In the genomic region with DNA sequence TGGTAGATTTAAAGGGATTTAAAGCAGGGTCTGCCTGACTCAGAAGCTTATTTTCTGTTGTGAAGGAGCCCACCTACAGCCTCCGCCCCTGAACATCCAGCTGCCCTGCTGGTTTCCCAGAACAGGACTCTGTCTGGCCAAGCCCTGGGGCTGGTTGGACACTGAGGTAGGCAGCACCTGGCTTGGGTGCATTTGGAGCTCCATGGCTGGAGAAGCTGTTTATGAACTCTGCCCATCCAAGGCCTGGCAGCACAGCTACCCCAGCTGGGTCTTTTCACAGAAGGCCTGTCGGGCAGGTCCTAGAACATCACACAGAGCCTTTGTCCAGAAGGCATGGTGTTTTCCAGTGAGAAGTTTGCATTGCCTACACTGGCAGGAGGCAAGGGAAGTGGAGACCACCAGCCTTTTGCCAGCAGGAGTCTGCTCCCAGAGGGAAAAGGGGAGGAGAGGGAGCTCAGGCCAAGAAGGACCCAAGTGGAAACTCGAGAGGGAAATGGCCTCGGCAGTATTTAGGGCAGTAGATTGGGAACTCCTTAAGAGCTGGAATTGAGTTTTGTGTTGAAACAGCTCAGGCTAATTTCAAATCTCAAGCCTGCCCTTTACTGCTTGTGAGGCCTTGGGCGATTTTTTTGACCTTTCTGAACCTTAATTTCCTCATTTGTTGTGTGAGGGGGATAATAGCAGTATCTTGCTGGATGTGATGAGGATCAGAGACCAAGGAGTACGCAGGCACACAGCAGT, we compare ENCODE assay signal across 10 cellular contexts. TPM values are rescaled to one million over a fixed set of nuclear protein-coding genes. Genes with fewer than 3 reads are reported as not detected.
DNase-seq lines count a peak whose midpoint lies in the region; ATAC-seq and TF ChIP-seq lines count a peak whose summit lies in the region.
"Had no signal": no experiment of that assay in that cellular context is flagged by ENCODE, and none has a peak within 500 bp of the region (broad histone marks: within the 10 kb centered on the region; RNA-seq: fewer than 3 reads in every experiment).

No MANE protein-coding gene starts in this region.

- H3K9me3 Mint-ChIP-seq in T-helper 2 cell treated with Interferon-gamma antibody and Interleukin-4, amounts not matched to agents 5 μg/mL and 100 μg/mL, for 36 hours, result peaks cover 8% of the 10 kb centered on the region

- H3K4me3 ChIP-seq in body of pancreas (no peak overlapping the region), mesenchymal stem cell (ENCODE audit: insufficient read depth in 1 of 2, low read depth in 1 of 2, low read length in 2 of 2) (no peak overlapping the region), thymus (ENCODE audit: low read length) (no peak overlapping the region)
- H3K4me3 ChIP-seq: A549 had no signal

- no peak overlapping the region for H3K23ac ChIP-seq in mesenchymal stem cell (ENCODE audit: low read length in 2 of 2)

- peak; percentile 74 for ATAC-seq in body of pancreas

- peak; percentile 3 for DNase-seq in T-helper 2 cell treated with Interferon-gamma antibody and Interleukin-4, amounts not matched to agents 5 μg/mL and 100 μg/mL, for 36 hours (ENCODE audit: low spot score)
- DNase-seq in T-helper 2 cell (no peak), body of pancreas (peak; percentile 90 to 95 (median 94)), mesenchymal stem cell (no peak), NCI-H1417 treated with DMSO at 0.1 percent for 48 hours (lab: John Stamatoyannopoulos, UW) (no peak), NCI-H1092 (lab: John Stamatoyannopoulos, UW) (no peak), DMS153 (lab: John Stamatoyannopoulos, UW) (no peak)
- DNase-seq: stimulated activated CD4-positive, alpha-beta T cell treated with anti-CD3 and anti-CD28 coated beads, Interleukin-4, amount 100 ng/mL, for 24 hours had no signal

- H2AK5ac ChIP-seq in mesenchymal stem cell (ENCODE audit: low read length, severe bottlenecking), result no peak overlapping the region

- intact Hi-C loops in body of pancreas (cut with DNase I), result no loop called here

- peak; percentile 61 to 88 (median 88) for TF ChIP-seq POLR2A in body of pancreas (IDR thresholded peaks at IDR 0.05)

- no peaks in the 10 kb centered on the region for H3K79me1 ChIP-seq in mesenchymal stem cell (replicated peaks; ENCODE audit: low read length, poor library complexity, severe bottlenecking)

- H2AFZ ChIP-seq in mesenchymal stem cell (ENCODE audit: low read depth, low read length), result no peak overlapping the region

- no peak overlapping the region for H2BK15ac ChIP-seq in mesenchymal stem cell (ENCODE audit: low read depth, poor library complexity, severe bottlenecking)

- H3K14ac ChIP-seq in mesenchymal stem cell (ENCODE audit: low read length in 2 of 2), result no peak overlapping the region

- H3K4me3 Mint-ChIP-seq in T-helper 2 cell treated with Interferon-gamma antibody and Interleukin-4, amounts not matched to agents 5 μg/mL and 100 μg/mL, for 36 hours, result peak overlapping the region; percentile 35

- H3K27ac ChIP-seq in body of pancreas (peak overlapping the region; percentile 88 to 95 (median 92)), mesenchymal stem cell (ENCODE audit: low read length, poor library complexity, severe bottlenecking) (no peak overlapping the region), thymus (ENCODE audit: low read depth) (peak overlapping the region; percentile 97)

- peak overlapping the region; percentile 9 for H2BK120ac ChIP-seq in mesenchymal stem cell (ENCODE audit: low read depth, low read length)

- H3K18ac ChIP-seq in mesenchymal stem cell (ENCODE audit: low read depth in 1 of 2, low read length in 2 of 2), result peak overlapping the region in 1 of 2 experiments; percentile 10

- no peak overlapping the region for H3K4me2 ChIP-seq in mesenchymal stem cell (ENCODE audit: low read length, poor library complexity, severe bottlenecking)
- H3K4me2 ChIP-seq: A549 had no signal

- H3K9me3 ChIP-seq in body of pancreas, result no peaks in the 10 kb centered on the region
- H3K9me3 ChIP-seq in mesenchymal stem cell (ENCODE audit: control insufficient read depth, low read length), result no peaks in the 10 kb centered on the region
- H3K9me3 ChIP-seq in thymus (ENCODE audit: control insufficient read depth), result no peaks in the 10 kb centered on the region
- H3K9me3 ChIP-seq: A549 had no signal

- H3K9ac ChIP-seq in mesenchymal stem cell (ENCODE audit: low read length), result peak overlapping the region; percentile 70

- H2BK12ac ChIP-seq in mesenchymal stem cell (ENCODE audit: low read length in 2 of 2), result peak overlapping the region in 1 of 2 experiments; percentile 81

- WGBS in body of pancreas, 2 donors, result 38 to 46% methylated on average over 5 to 6 of the region's 6 CpGs
- WGBS in mesenchymal stem cell, result 87% methylated on average over 6 of the region's 6 CpGs
- 94% methylated on average over 6 of the region's 6 CpGs for WGBS in thymus

- H3K4me1 Mint-ChIP-seq in T-helper 2 cell treated with Interferon-gamma antibody and Interleukin-4, amounts not matched to agents 5 μg/mL and 100 μg/mL, for 36 hours (ENCODE audit: low read depth), result peaks cover 62% of the 10 kb centered on the region

- no peaks in the 10 kb centered on the region for H3K27me3 Mint-ChIP-seq in T-helper 2 cell treated with Interferon-gamma antibody and Interleukin-4, amounts not matched to agents 5 μg/mL and 100 μg/mL, for 36 hours (ENCODE audit: low read depth)

- H3K4ac ChIP-seq in mesenchymal stem cell (ENCODE audit: low read depth in 1 of 2, low read length in 2 of 2), result no peak overlapping the region

- H4K91ac ChIP-seq in mesenchymal stem cell (ENCODE audit: low read length), result peak overlapping the region; percentile 62

- TF ChIP-seq CTCF in body of pancreas (IDR thresholded peaks at IDR 0.05), result peak in 1 of 7 experiments; percentile 8

- peak overlapping the region; percentile 84 for H3K27ac Mint-ChIP-seq in T-helper 2 cell treated with Interferon-gamma antibody and Interleukin-4, amounts not matched to agents 5 μg/mL and 100 μg/mL, for 36 hours

- H4K8ac ChIP-seq in mesenchymal stem cell (ENCODE audit: low read length), result no peak overlapping the region

- peaks cover 7% of the 10 kb centered on the region for H3K36me3 Mint-ChIP-seq in T-helper 2 cell treated with Interferon-gamma antibody and Interleukin-4, amounts not matched to agents 5 μg/mL and 100 μg/mL, for 36 hours (ENCODE audit: low read depth)

- H3K27me3 ChIP-seq in body of pancreas (no peaks in the 10 kb centered on the region), mesenchymal stem cell (ENCODE audit: control insufficient read depth in 1 of 2, insufficient read depth in 1 of 2, low read length in 2 of 2) (no peaks in the 10 kb centered on the region), thymus (ENCODE audit: control insufficient read depth, insufficient read depth) (no peaks in the 10 kb centered on the region)

- H3K36me3 ChIP-seq in body of pancreas (replicated peaks in 1 of 2; ENCODE audit: insufficient read depth in 1 of 2, low read depth in 2 of 2) (no peaks in the 10 kb centered on the region), mesenchymal stem cell (ENCODE audit: control insufficient read depth in 1 of 2, insufficient read depth in 2 of 2, low read depth in 1 of 2, low read length in 2 of 2) (no peaks in the 10 kb centered on the region), thymus (ENCODE audit: control insufficient read depth, insufficient read depth) (no peaks in the 10 kb centered on the region)

- peaks cover 77% of the 10 kb centered on the region for H3K4me1 ChIP-seq in body of pancreas
- H3K4me1 ChIP-seq in mesenchymal stem cell (ENCODE audit: control insufficient read depth, insufficient read depth, low read depth, low read length), result no peaks in the 10 kb centered on the region
- H3K4me1 ChIP-seq in thymus (ENCODE audit: control insufficient read depth, insufficient read depth, low read length), result peaks cover 58% of the 10 kb centered on the region

- H2BK5ac ChIP-seq in mesenchymal stem cell (ENCODE audit: low read depth, low read length, poor library complexity, severe bottlenecking), result no peak overlapping the region

RNA-seq across cellular contexts. Expression of a gene that starts 12.4 kb away (rescaled TPM):
- 100 to 1,000 TPM; 332 to 458 TPM for total RNA-seq in body of pancreas
- polyA plus RNA-seq in mesenchymal stem cell (2013, experiment 1 of 2), result 35.1 TPM
- polyA plus RNA-seq in mesenchymal stem cell (2013, experiment 2 of 2), result 36.7 TPM
- 260 TPM for polyA plus RNA-seq in thymus

RNA-seq across cellular contexts. Expression of a gene that starts 59.6 kb away (rescaled TPM):
- 10 to 100 TPM in 1 of 2 donors, 1 to 10 TPM in 1; 2.0 to 22.3 TPM for total RNA-seq in body of pancreas
- polyA plus RNA-seq in mesenchymal stem cell (2013, experiment 1 of 2), result 42.1 TPM
- polyA plus RNA-seq in mesenchymal stem cell (2013, experiment 2 of 2), result 44.6 TPM
- polyA plus RNA-seq in thymus, result 43.4 TPM

Comparison
In these comparisons a context has a peak if more than half of its experiments do, and no peak if none do; other contexts are left out.
1. DNase-seq: peak in T-helper 2 cell treated with Interferon-gamma antibody and Interleukin-4, amounts not matched to agents 5 μg/mL and 100 μg/mL, for 36 hours (single experiment) and body of pancreas (4 of 4); none in T-helper 2 cell (0 of 5), mesenchymal stem cell (single experiment), NCI-H1417 treated with DMSO at 0.1 percent for 48 hours (single experiment), NCI-H1092 (single experiment) and DMS153 (single experiment).